In genomic region chr17:16491703-16492612, GRCh38 we compare ENCODE assay signal across 8 cellular contexts. TPM values are rescaled to one million over a fixed set of nuclear protein-coding genes. Genes with fewer than 3 reads are reported as not detected.
DNase-seq lines count a peak whose midpoint lies in the region; ATAC-seq, FAIRE-seq and TF ChIP-seq lines count a peak whose summit lies in the region.

Gene LRRC75A (minus strand): TSS chr17:16492193. CDS start chr17:16491990, 203 bp downstream.

- peak within 1 kb of the TSS; percentile 31 to 58 (median 48) for H3K4me3 ChIP-seq in fibroblast of lung (replicated peaks in 1 of 4; ENCODE audit: control extremely low read depth in 1 of 4, insufficient read depth in 1 of 4, low read depth in 3 of 4, low read length in 4 of 4)

- peak within 1 kb of the TSS; percentile 79 for H3K4me3 Mint-ChIP-seq in activated T-cell treated with anti-CD3 and anti-CD28 coated beads, Interleukin-2, amount 50 U/mL, for 4 hours
- peak within 1 kb of the TSS; percentile 72 for H3K4me3 Mint-ChIP-seq in natural killer cell treated with Interleukin-12 subunit alpha and Interleukin-12 subunit beta and Interleukin-15 and Interleukin-18, amount 100 ng/mL, for 72 hours
- peak within 1 kb of the TSS; percentile 67 for H3K4me3 Mint-ChIP-seq in stimulated activated naive CD8-positive, alpha-beta T cell treated with anti-CD3 and anti-CD28 coated beads, Interleukin-15, Interleukin-2, amounts not matched to agents 100 ng/mL and 50 ng/mL, for 24 hours

- no peak for FAIRE-seq in GM19239 (lab: Jason Lieb, UNC)

- H3K27me3 ChIP-seq in fibroblast of lung (ENCODE audit: control insufficient read depth, insufficient read depth, low read length): peaks cover 30% of the 10 kb centered on the region

- no peaks in the 10 kb centered on the region for H3K27me3 Mint-ChIP-seq in activated T-cell treated with anti-CD3 and anti-CD28 coated beads, Interleukin-2, amount 50 U/mL, for 4 hours (ENCODE audit: low read depth)
- H3K27me3 Mint-ChIP-seq in natural killer cell treated with Interleukin-12 subunit alpha and Interleukin-12 subunit beta and Interleukin-15 and Interleukin-18, amount 100 ng/mL, for 72 hours: peaks cover 8 to 10% of the 10 kb centered on the region in 2 donors
- peaks cover 20% of the 10 kb centered on the region for H3K27me3 Mint-ChIP-seq in stimulated activated naive CD8-positive, alpha-beta T cell treated with anti-CD3 and anti-CD28 coated beads, Interleukin-15, Interleukin-2, amounts not matched to agents 100 ng/mL and 50 ng/mL, for 24 hours

- no peak within 1 kb of the TSS for H2AFZ ChIP-seq in fibroblast of lung (ENCODE audit: low read length)

- no peaks in the 10 kb centered on the region for H4K20me1 ChIP-seq in fibroblast of lung (ENCODE audit: control insufficient read depth, extremely low read depth, insufficient read depth, low read length)

- peaks cover 3% of the 10 kb centered on the region for H3K4me1 ChIP-seq in fibroblast of lung (ENCODE audit: control insufficient read depth, extremely low read depth, insufficient read depth, low read length)

- no peaks in the 10 kb centered on the region for H3K36me3 Mint-ChIP-seq in activated T-cell treated with anti-CD3 and anti-CD28 coated beads, Interleukin-2, amount 50 U/mL, for 4 hours (ENCODE audit: insufficient read depth)
- no peaks in the 10 kb centered on the region for H3K36me3 Mint-ChIP-seq in natural killer cell treated with Interleukin-12 subunit alpha and Interleukin-12 subunit beta and Interleukin-15 and Interleukin-18, amount 100 ng/mL, for 72 hours
- no peaks in the 10 kb centered on the region for H3K36me3 Mint-ChIP-seq in stimulated activated naive CD8-positive, alpha-beta T cell treated with anti-CD3 and anti-CD28 coated beads, Interleukin-15, Interleukin-2, amounts not matched to agents 100 ng/mL and 50 ng/mL, for 24 hours (ENCODE audit: low read depth)

- H3K4me2 ChIP-seq in fibroblast of lung (ENCODE audit: extremely low read depth, insufficient read depth, low read length): peak within 1 kb of the TSS; percentile 78

- no peaks in the 10 kb centered on the region for H3K36me3 ChIP-seq in fibroblast of lung (ENCODE audit: control insufficient read depth, insufficient read depth, low read length)

- peak; percentile 84 for DNase-seq in GM19239 (ENCODE audit: insufficient read length, low spot score)
- peak; percentile 42 for DNase-seq in NCI-H345 (lab: John Stamatoyannopoulos, UW)
- peak; percentile 53 for DNase-seq in activated T-cell treated with anti-CD3 and anti-CD28 coated beads, Interleukin-2, amount 50 U/mL, for 4 hours
- peak; percentile 20 to 30 for DNase-seq in fibroblast of lung (ENCODE audit: low read depth in 2 of 2)
- DNase-seq in natural killer cell treated with Interleukin-12 subunit alpha and Interleukin-12 subunit beta and Interleukin-15 and Interleukin-18, amount 100 ng/mL, for 72 hours (ENCODE audit: low spot score): peak; percentile 80
- DNase-seq in NCI-H187 treated with DMSO at 0.1 percent for 48 hours (lab: John Stamatoyannopoulos, UW): no peak

- ATAC-seq in activated T-cell treated with anti-CD3 and anti-CD28 coated beads, Interleukin-2, amount 50 U/mL, for 4 hours: peak; percentile 86 to 87
- ATAC-seq in natural killer cell treated with Interleukin-12 subunit alpha and Interleukin-12 subunit beta and Interleukin-15 and Interleukin-18, amount 100 ng/mL, for 72 hours: peak; percentile 90 to 95

- 0 out of 2 replicates have a peak, but pooled peaks have one; percentile 5 for TF ChIP-seq CTCF in 22Rv1 (IDR thresholded peaks at IDR 0.05)
- no peak for TF ChIP-seq CTCF in fibroblast of lung (conservative IDR thresholded peaks at IDR 0.05 in 1 of 2, IDR thresholded peaks at IDR 0.05 in 1 of 2; ENCODE audit: low read depth in 1 of 2, low read length in 2 of 2)

- H3K9ac ChIP-seq in fibroblast of lung (ENCODE audit: insufficient read depth, low read length): peak within 1 kb of the TSS; percentile 8

- H3K27ac ChIP-seq in 22Rv1 (no peak within 1 kb of the TSS), fibroblast of lung (ENCODE audit: insufficient read depth, low read length) (no peak within 1 kb of the TSS)

- H3K27ac Mint-ChIP-seq in natural killer cell treated with Interleukin-12 subunit alpha and Interleukin-12 subunit beta and Interleukin-15 and Interleukin-18, amount 100 ng/mL, for 72 hours: no peak within 1 kb of the TSS
- H3K27ac Mint-ChIP-seq in stimulated activated naive CD8-positive, alpha-beta T cell treated with anti-CD3 and anti-CD28 coated beads, Interleukin-15, Interleukin-2, amounts not matched to agents 100 ng/mL and 50 ng/mL, for 24 hours: no peak within 1 kb of the TSS

- peaks cover 10% of the 10 kb centered on the region for H3K4me1 Mint-ChIP-seq in activated T-cell treated with anti-CD3 and anti-CD28 coated beads, Interleukin-2, amount 50 U/mL, for 4 hours (ENCODE audit: low read depth)
- peaks cover 0 to 4% of the 10 kb centered on the region in 2 donors for H3K4me1 Mint-ChIP-seq in natural killer cell treated with Interleukin-12 subunit alpha and Interleukin-12 subunit beta and Interleukin-15 and Interleukin-18, amount 100 ng/mL, for 72 hours (ENCODE audit: low read depth in 2 of 2)
- peaks cover 14% of the 10 kb centered on the region for H3K4me1 Mint-ChIP-seq in stimulated activated naive CD8-positive, alpha-beta T cell treated with anti-CD3 and anti-CD28 coated beads, Interleukin-15, Interleukin-2, amounts not matched to agents 100 ng/mL and 50 ng/mL, for 24 hours (ENCODE audit: low read depth)

- no peaks in the 10 kb centered on the region for H3K79me2 ChIP-seq in fibroblast of lung (ENCODE audit: control insufficient read depth, insufficient read depth, low read length)

- H3K9me3 Mint-ChIP-seq in activated T-cell treated with anti-CD3 and anti-CD28 coated beads, Interleukin-2, amount 50 U/mL, for 4 hours: no peaks in the 10 kb centered on the region
- no peaks in the 10 kb centered on the region for H3K9me3 Mint-ChIP-seq in natural killer cell treated with Interleukin-12 subunit alpha and Interleukin-12 subunit beta and Interleukin-15 and Interleukin-18, amount 100 ng/mL, for 72 hours
- H3K9me3 Mint-ChIP-seq in stimulated activated naive CD8-positive, alpha-beta T cell treated with anti-CD3 and anti-CD28 coated beads, Interleukin-15, Interleukin-2, amounts not matched to agents 100 ng/mL and 50 ng/mL, for 24 hours: no peaks in the 10 kb centered on the region

- H3K9me3 ChIP-seq in fibroblast of lung (ENCODE audit: control insufficient read depth, insufficient read depth, low read depth, low read length): no peaks in the 10 kb centered on the region

RNA-seq across cellular contexts. Expression of gene LRRC75A, which starts in this region (rescaled TPM):
- total RNA-seq in activated T-cell treated with anti-CD3 and anti-CD28 coated beads, Interleukin-2, amount 50 U/mL, for 4 hours: under 1 TPM; 0.84 to 0.96 (median 0.87) TPM
- 2.1 and 3.1 TPM in 2 replicates for total RNA-seq in fibroblast of lung
- 0.64 and 1.7 TPM in 2 replicates for polyA plus RNA-seq in fibroblast of lung
- polyA plus RNA-seq in fibroblast of lung (2012): 1.4 and 2.4 TPM in 2 replicates
- 0.82 and 1.7 TPM in 2 replicates for polyA minus RNA-seq in fibroblast of lung (ENCODE audit: low replicate concordance)
- 1 to 10 TPM; 1.9 to 2.6 TPM for total RNA-seq in natural killer cell treated with Interleukin-12 subunit alpha and Interleukin-12 subunit beta and Interleukin-15 and Interleukin-18, amount 100 ng/mL, for 72 hours

Comparison
In these comparisons a context has a peak if more than half of its experiments do, and no peak if none do; other contexts are left out.
1. Peak in DNase-seq and ATAC-seq in activated T-cell treated with anti-CD3 and anti-CD28 coated beads, Interleukin-2, amount 50 U/mL, for 4 hours; RNA of the gene not detected or under 1 TPM.